In the genomic region with DNA sequence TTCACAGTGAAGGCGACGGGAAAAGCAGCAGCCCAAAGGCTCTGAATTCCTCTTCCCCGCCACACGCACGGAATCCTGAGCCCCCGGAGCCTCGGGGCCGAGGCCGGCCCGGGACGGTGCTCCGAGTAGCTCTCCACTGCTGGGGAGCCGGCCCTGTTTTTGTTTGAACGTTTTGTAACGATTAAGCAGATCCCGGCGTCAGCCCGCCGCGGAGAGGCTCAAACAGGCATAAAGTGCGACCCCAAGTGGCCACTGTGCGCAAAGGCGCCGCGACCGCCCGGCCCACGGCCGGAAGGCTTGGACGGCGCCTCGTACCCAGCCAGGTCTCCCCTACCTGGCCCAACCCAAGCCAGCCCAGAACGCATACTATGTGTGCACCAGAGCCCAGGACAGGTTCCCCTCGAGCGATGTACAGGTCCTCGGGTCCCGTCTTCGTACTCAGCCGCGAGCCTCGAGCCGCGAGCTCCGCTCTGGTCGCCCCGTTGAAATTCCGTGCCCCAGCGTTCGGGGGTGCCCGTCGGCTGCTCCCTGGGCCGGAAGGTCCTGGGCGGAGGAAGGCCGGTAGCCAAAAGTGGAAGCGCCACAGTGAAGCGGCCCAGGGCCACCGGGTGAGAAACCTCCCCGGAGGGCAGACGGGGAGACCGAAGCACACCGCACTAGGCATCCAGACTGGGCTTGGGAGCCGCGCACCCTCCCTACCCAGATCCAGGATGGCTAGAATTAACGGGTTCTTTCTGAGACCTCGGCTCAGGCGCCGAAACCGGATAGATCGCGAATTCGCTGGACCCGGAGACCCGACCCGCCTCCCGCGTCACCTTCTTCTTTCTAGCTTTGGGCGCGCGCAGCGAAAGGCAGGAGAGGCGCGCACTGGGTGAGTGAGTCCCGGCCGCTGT, we compare ENCODE assay signal across 8 cellular contexts.
DNase-seq lines count a peak whose midpoint lies in the region; ATAC-seq and TF ChIP-seq lines count a peak whose summit lies in the region.

No MANE protein-coding gene starts in this region.

- ATAC-seq in HG02759 (IDR thresholded peaks at IDR 0.05; ENCODE audit: unreplicated experiment) (peak; percentile 63), GM18873 (IDR thresholded peaks at IDR 0.05; ENCODE audit: low FRiP score, unreplicated experiment) (no peak)

- TF ChIP-seq CTCF in GM10266 (IDR thresholded peaks at IDR 0.05; ENCODE audit: control insufficient read depth, insufficient read depth, low read depth, missing control alignments) (peak; percentile 96), coronary artery (IDR thresholded peaks at IDR 0.05) (peak; percentile 93)

- peak overlapping the region; percentile 87 to 94 for H3K27ac ChIP-seq in coronary artery

- H3K4me3 ChIP-seq in coronary artery: peak overlapping the region; percentile 88

- DNase-seq in GM10266 (ENCODE audit: extremely low spot score) (peak; percentile 86), NCI-H2171 (lab: John Stamatoyannopoulos, UW) (peak; percentile 77), coronary artery (ENCODE audit: low spot score) (peak; percentile 93), left kidney (ENCODE audit: low read depth, low spot score) (peak; percentile 96)
- peak; percentile 13 to 32 for DNase-seq in activated CD4-positive, alpha-beta T cell treated with anti-CD3 and anti-CD28 coated beads for 4 hours
- peak; percentile 23 to 53 for DNase-seq in stimulated activated CD4-positive, alpha-beta T cell treated with anti-CD3 and anti-CD28 coated beads, Interleukin-1b, Interleukin-23, amount 100 ng/mL, for 4 hours (ENCODE audit: low read depth in 2 of 2)

Comparison
In these comparisons a context has a peak if more than half of its experiments do, and no peak if none do; other contexts are left out.
1. DNase-seq: peak in every context shown above with its lines; median percentile 96 in left kidney; 93 in coronary artery; 86 in GM10266; 77 in NCI-H2171; 38 in stimulated activated CD4-positive, alpha-beta T cell treated with anti-CD3 and anti-CD28 coated beads, Interleukin-1b, Interleukin-23, amount 100 ng/mL, for 4 hours; 22 in activated CD4-positive, alpha-beta T cell treated with anti-CD3 and anti-CD28 coated beads for 4 hours.